16 cellular contexts compared by ENCODE assay signal in genomic region chr15:32003558-32003957, GRCh38. TPM values are rescaled to one million over a fixed set of nuclear protein-coding genes. Genes with fewer than 3 reads are reported as not detected.
DNase-seq lines count a peak whose midpoint lies in the region; ATAC-seq and TF ChIP-seq lines count a peak whose summit lies in the region.
"Had no signal": no experiment of that assay in that cellular context is flagged by ENCODE, and none has a peak within 500 bp of the region (broad histone marks: within the 10 kb centered on the region; RNA-seq: fewer than 3 reads in every experiment).

No MANE protein-coding gene starts in this region.

- H3K27me3 ChIP-seq in GM23338 (ENCODE audit: insufficient read depth), result no peaks in the 10 kb centered on the region
- H3K27me3 ChIP-seq in endodermal cell (ENCODE audit: control insufficient read depth, insufficient read depth, low read length, poor library complexity, severe bottlenecking), result no peaks in the 10 kb centered on the region

- no peaks in the 10 kb centered on the region for H4K20me1 ChIP-seq in GM23338 (replicated peaks; ENCODE audit: insufficient read depth)

- peaks cover 10% of the 10 kb centered on the region for H3K9me2 ChIP-seq in GM23338 (ENCODE audit: insufficient read depth)

- H3K36me3 ChIP-seq in GM23338 (ENCODE audit: insufficient read depth) (no peaks in the 10 kb centered on the region), endodermal cell (ENCODE audit: control insufficient read depth, insufficient read depth, low read length) (no peaks in the 10 kb centered on the region)
- H3K36me3 ChIP-seq: HAP-1 had no signal

- 83% methylated on average over 1 of the region's 2 CpGs; no CpG with 5 or more reads in 1 of the 2 experiments for WGBS in endodermal cell (ENCODE audit: insufficient coverage in 1 of 2, insufficient read length in 1 of 2), 2 experiments

- TF ChIP-seq CTCF in GM23338 (conservative IDR thresholded peaks at IDR 0.05; ENCODE audit: low read depth in 2 of 2) (peak; percentile 8 to 21; a peak in 1 of 4 replicates), endodermal cell (conservative IDR thresholded peaks at IDR 0.05) (peak; percentile 52)

- no peaks in the 10 kb centered on the region for H3K36me3 Mint-ChIP-seq in GM23338 (ENCODE audit: low read depth)
- H3K36me3 Mint-ChIP-seq in endodermal cell (ENCODE audit: low read depth), result no peaks in the 10 kb centered on the region
- H3K36me3 Mint-ChIP-seq: IgD-negative memory B cell had no signal

- no peaks in the 10 kb centered on the region for H3F3A ChIP-seq in GM23338 (replicated peaks; ENCODE audit: low read depth)

- H3K27ac ChIP-seq in GM23338 (ENCODE audit: low read depth) (no peak overlapping the region), endodermal cell (ENCODE audit: low read depth, low read length) (no peak overlapping the region)
- H3K27ac ChIP-seq: C4-2B, GM23248 had no signal

- CTCF ChIA-PET in HEK293T (lab: Yijun Ruan, JAX), result interaction anchor here (1.1 kb wide), 1 partner anchor 26 kb away, joined by 3 read pairs; no protein-coding TSS in a partner anchor

- H3K79me2 ChIP-seq in GM23338 (replicated peaks; ENCODE audit: insufficient read depth), result no peaks in the 10 kb centered on the region

- H2AFZ ChIP-seq in GM23338, result no peak overlapping the region
- H2AFZ ChIP-seq: GM23248 had no signal

- no peak overlapping the region for H3K4me3 ChIP-seq in GM23338
- no peak overlapping the region for H3K4me3 ChIP-seq in endodermal cell (ENCODE audit: low read length)
- H3K4me3 ChIP-seq: GM23248, HAP-1 had no signal

- ATAC-seq in GM23338 (peak; percentile 41; the same call in 1 of the 3 replicates), HG02852 (IDR thresholded peaks at IDR 0.05; ENCODE audit: unreplicated experiment) (no peak), HG03175 (IDR thresholded peaks at IDR 0.05; ENCODE audit: unreplicated experiment) (no peak)
- ATAC-seq: HepG2 had no signal

- H3K9ac ChIP-seq in endodermal cell (ENCODE audit: extremely low read depth, low read length, poor library complexity, severe bottlenecking), result no peak overlapping the region
- H3K9ac ChIP-seq: GM23248 had no signal

- H3K27me3 Mint-ChIP-seq in GM23338 (ENCODE audit: insufficient read depth, low read depth, poor library complexity) (peaks cover 2% of the 10 kb centered on the region), endodermal cell (ENCODE audit: insufficient read depth) (no peaks in the 10 kb centered on the region)

- H3K9me3 ChIP-seq in endodermal cell (ENCODE audit: control insufficient read depth, low read length), result no peaks in the 10 kb centered on the region
- H3K9me3 ChIP-seq: Caco-2, HAP-1 had no signal

- no peaks in the 10 kb centered on the region; the same call in 2 of the 3 replicates for H3K9me3 Mint-ChIP-seq in GM23338
- no peaks in the 10 kb centered on the region for H3K9me3 Mint-ChIP-seq in endodermal cell
- H3K9me3 Mint-ChIP-seq: CD4-positive, alpha-beta T cell had no signal

- no peak overlapping the region for H3K4me2 ChIP-seq in GM23338

- DNase-seq in GM23338 (ENCODE audit: low spot score) (peak; percentile 16), HEK293T (ENCODE audit: extremely low spot score) (peak; percentile 5), endodermal cell (no peak), pons (ENCODE audit: low spot score) (no peak), kidney glomerular epithelial cell (lab: John Stamatoyannopoulos, UW) (no peak)
- DNase-seq: Caco-2; CD4-positive, alpha-beta T cell; GM23248; HFFc6; KBM-7 had no signal

- H3K4me1 Mint-ChIP-seq in GM23338, result no peaks in the 10 kb centered on the region
- no peaks in the 10 kb centered on the region for H3K4me1 Mint-ChIP-seq in endodermal cell
- H3K4me1 Mint-ChIP-seq: IgD-negative memory B cell had no signal

- no peak overlapping the region for H3K27ac Mint-ChIP-seq in GM23338
- no peak overlapping the region for H3K27ac Mint-ChIP-seq in endodermal cell
- H3K27ac Mint-ChIP-seq: CD4-positive, alpha-beta T cell; HFFc6; IgD-negative memory B cell had no signal

- H3K4me3 Mint-ChIP-seq in GM23338 (no peak overlapping the region), endodermal cell (no peak overlapping the region)
- H3K4me3 Mint-ChIP-seq: CD4-positive, alpha-beta T cell; HFFc6 had no signal

- H3K4me1 ChIP-seq in GM23338 (ENCODE audit: insufficient read depth) (no peaks in the 10 kb centered on the region), endodermal cell (ENCODE audit: control insufficient read depth, insufficient read depth, low read length) (no peaks in the 10 kb centered on the region)
- H3K4me1 ChIP-seq: Caco-2, HAP-1 had no signal

- POLR2A ChIA-PET in HEK293T (lab: Yijun Ruan, JAX), result no interaction called here

TF ChIP-seq in GM23338, 12 proteins besides CTCF, POLR2A, EP300 and RAD21 (continues in another document):
- TF ChIP-seq EZH2phosphoT487 (IDR thresholded peaks at IDR 0.05; ENCODE audit: unreplicated experiment) (no peak), ZNF331 (CRISPR knock-in tag; IDR thresholded peaks at IDR 0.05; ENCODE audit: low read depth) (no peak), JUNB (IDR thresholded peaks at IDR 0.05; ENCODE audit: unreplicated experiment) (no peak), STAT1 (IDR thresholded peaks at IDR 0.05; ENCODE audit: unreplicated experiment) (no peak), NANOG (IDR thresholded peaks at IDR 0.05; ENCODE audit: borderline replicate concordance) (no peak), ZNF114 (CRISPR knock-in tag; IDR thresholded peaks at IDR 0.05) (no peak), CREB1 (CRISPR knock-in tag; IDR thresholded peaks at IDR 0.05; ENCODE audit: low read depth) (no peak)
- TF ChIP-seq, protein P1, sequence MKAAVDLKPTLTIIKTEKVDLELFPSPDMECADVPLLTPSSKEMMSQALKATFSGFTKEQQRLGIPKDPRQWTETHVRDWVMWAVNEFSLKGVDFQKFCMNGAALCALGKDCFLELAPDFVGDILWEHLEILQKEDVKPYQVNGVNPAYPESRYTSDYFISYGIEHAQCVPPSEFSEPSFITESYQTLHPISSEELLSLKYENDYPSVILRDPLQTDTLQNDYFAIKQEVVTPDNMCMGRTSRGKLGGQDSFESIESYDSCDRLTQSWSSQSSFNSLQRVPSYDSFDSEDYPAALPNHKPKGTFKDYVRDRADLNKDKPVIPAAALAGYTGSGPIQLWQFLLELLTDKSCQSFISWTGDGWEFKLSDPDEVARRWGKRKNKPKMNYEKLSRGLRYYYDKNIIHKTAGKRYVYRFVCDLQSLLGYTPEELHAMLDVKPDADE (IDR thresholded peaks at IDR 0.05), result no peak

TF ChIP-seq in HEK293T, 16 proteins besides CTCF, POLR2A, EP300 and RAD21:
- TF ChIP-seq ARNT (IDR thresholded peaks at IDR 0.05) (no peak), TARDBP (IDR thresholded peaks at IDR 0.05) (no peak), FOXK2 (IDR thresholded peaks at IDR 0.05) (no peak), ELF4 (IDR thresholded peaks at IDR 0.05) (no peak), HDGF (IDR thresholded peaks at IDR 0.05; ENCODE audit: borderline replicate concordance) (no peak), SUZ12 (IDR thresholded peaks at IDR 0.05) (no peak)

RNA-seq across cellular contexts. Expression of gene CHRNA7, which starts 26.8 kb away (rescaled TPM):
- total RNA-seq in GM23338 (2014; rRNA removed; shearing (Covaris generic)), result 5.1 and 8.2 TPM in 2 replicates
- 3.8 and 4.6 TPM in 2 replicates for polyA plus RNA-seq in GM23338 (2016; fragmentation: Nextera tagmentation; extraction: Ambion mirVana)
- total RNA-seq in endodermal cell, result 1 to 10 TPM; 7.5 to 8.0 TPM
- 4.5 TPM for polyA plus RNA-seq in endodermal cell (2013, experiment 1 of 2)
- polyA plus RNA-seq in endodermal cell (2013, experiment 2 of 2), result 5.4 TPM
- total RNA-seq: CD4-positive, alpha-beta T cell; GM23248; HFFc6 had no signal
- polyA plus RNA-seq: GM23248, IgD-negative memory B cell had no signal

Comparison
In these comparisons a context has a peak if more than half of its experiments do, and no peak if none do; other contexts are left out.
1. DNase-seq: peak in GM23338 (single experiment) and HEK293T (single experiment); none in endodermal cell (single experiment), pons (single experiment) and kidney glomerular epithelial cell (single experiment).